Comparison of ENCODE assay signal across 8 cellular contexts in the genomic region with DNA sequence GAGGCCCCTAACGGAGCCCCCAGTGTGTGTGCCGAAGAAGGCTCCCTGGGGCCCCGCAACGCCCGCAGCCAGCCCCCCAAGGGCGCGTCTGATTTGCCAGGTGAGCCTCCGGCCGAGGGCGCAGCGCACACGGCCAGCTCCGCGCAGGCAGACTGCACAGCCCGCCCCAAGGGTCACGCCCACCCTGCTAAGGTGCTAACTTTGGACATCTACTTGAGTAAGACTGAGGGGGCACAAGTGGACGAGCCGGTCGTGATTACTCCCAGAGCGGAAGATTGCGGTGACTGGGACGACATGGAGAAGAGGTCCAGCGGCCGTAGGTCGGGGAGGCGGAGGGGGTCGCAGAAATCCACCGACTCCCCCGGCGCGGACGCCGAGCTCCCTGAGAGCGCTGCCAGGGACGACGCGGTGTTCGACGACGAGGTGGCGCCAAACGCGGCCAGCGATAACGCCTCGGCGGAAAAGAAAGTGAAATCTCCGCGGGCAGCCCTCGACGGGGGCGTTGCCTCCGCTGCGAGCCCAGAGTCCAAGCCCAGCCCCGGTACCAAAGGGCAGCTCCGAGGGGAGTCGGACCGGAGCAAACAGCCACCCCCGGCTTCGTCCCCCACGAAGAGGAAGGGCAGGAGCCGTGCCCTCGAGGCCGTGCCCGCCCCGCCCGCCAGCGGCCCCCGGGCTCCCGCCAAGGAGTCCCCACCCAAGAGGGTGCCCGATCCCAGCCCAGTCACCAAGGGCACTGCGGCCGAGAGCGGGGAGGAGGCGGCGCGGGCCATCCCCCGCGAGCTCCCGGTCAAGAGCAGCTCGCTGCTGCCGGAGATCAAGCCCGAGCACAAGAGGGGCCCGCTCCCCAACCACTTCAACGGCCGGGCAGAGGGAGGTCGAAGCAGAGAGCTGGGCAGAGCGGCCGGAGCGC.
DNase-seq lines count a peak whose midpoint lies in the region; ATAC-seq and TF ChIP-seq lines count a peak whose summit lies in the region.

No MANE protein-coding gene starts in this region.

- peak in 2 of 4 donors; percentile 29 to 46 for TF ChIP-seq POLR2A in esophagus squamous epithelium (IDR thresholded peaks at IDR 0.05)

- no peaks in the 10 kb centered on the region for H3K9me3 ChIP-seq in esophagus squamous epithelium

- H3K27me3 ChIP-seq in esophagus squamous epithelium = peaks cover 0 to 40% (median 0%) of the 10 kb centered on the region in 4 donors

- WGBS in esophagus squamous epithelium, 2 donors = 16% methylated on average over 5 of the region's 90 CpGs; no CpG with 5 or more reads in 1 of the 2 donors

- no peaks in the 10 kb centered on the region for H3K9me3 Mint-ChIP-seq in natural killer cell

- ATAC-seq in HG02870 (IDR thresholded peaks at IDR 0.05; ENCODE audit: unreplicated experiment) (peak; percentile 51), natural killer cell (peak; percentile 80 to 90 (median 87))

- no peaks in the 10 kb centered on the region for H3K36me3 Mint-ChIP-seq in natural killer cell

- H3K4me1 ChIP-seq in esophagus squamous epithelium = peaks cover 25 to 86% (median 41%) of the 10 kb centered on the region in 3 donors

- H3K27me3 Mint-ChIP-seq in natural killer cell (ENCODE audit: low read depth in 2 of 2) = peaks cover 25 to 32% of the 10 kb centered on the region in 2 donors

- peak in 2 of 6 experiments; percentile 9 to 18 for TF ChIP-seq CTCF in esophagus squamous epithelium (IDR thresholded peaks at IDR 0.05)
- peak; percentile 14 for TF ChIP-seq CTCF in natural killer cell (IDR thresholded peaks at IDR 0.05)

- H3K36me3 ChIP-seq in esophagus squamous epithelium = peaks cover 0 to 14% (median 0%) of the 10 kb centered on the region in 3 donors

- intact Hi-C loops in esophagus squamous epithelium (cut with DNase I) = no loop called here
- intact Hi-C loops in natural killer cell (cut with micrococcal nuclease) = loop anchor here (1.0 to 5.0 kb wide), 2 partner anchors 8 to 185 kb away; a partner anchor contains a TSS

- DNase-seq in NCI-H2171 treated with DMSO at 0.1 percent for 48 hours (lab: John Stamatoyannopoulos, UW) (peak; percentile 18), NCI-H2171 (lab: John Stamatoyannopoulos, UW) (no peak), NCI-H2196 (lab: John Stamatoyannopoulos, UW; ENCODE audit: unreplicated experiment) (peak; percentile 62), activated T-cell treated with anti-CD3 and anti-CD28 coated beads for 24 hours (ENCODE audit: low read depth) (peak; percentile 59), esophagus squamous epithelium (lab: John Stamatoyannopoulos, UW) (no peak), natural killer cell (peak; percentile 77), stromal cell of bone marrow (ENCODE audit: low read depth) (peak; percentile 30)

- H3K4me3 ChIP-seq in esophagus squamous epithelium = peak overlapping the region; percentile 52 to 78 (median 72)

- H3K27ac Mint-ChIP-seq in natural killer cell = peak overlapping the region; percentile 73 to 95

- peaks cover 50 to 53% of the 10 kb centered on the region in 2 donors for H3K4me1 Mint-ChIP-seq in natural killer cell

- H3K4me3 Mint-ChIP-seq in natural killer cell = peak overlapping the region; percentile 88

- peak overlapping the region; percentile 93 to 95 (median 94) for H3K27ac ChIP-seq in esophagus squamous epithelium

Comparison
In these comparisons a context has a peak if more than half of its experiments do, and no peak if none do; other contexts are left out.
1. DNase-seq: peak in NCI-H2171 treated with DMSO at 0.1 percent for 48 hours (single experiment), NCI-H2196 (single experiment), activated T-cell treated with anti-CD3 and anti-CD28 coated beads for 24 hours (single experiment), natural killer cell (single experiment) and stromal cell of bone marrow (single experiment); none in NCI-H2171 (single experiment) and esophagus squamous epithelium (single experiment).